Comparison of ENCODE assay signal across 15 cellular contexts in the genomic region with DNA sequence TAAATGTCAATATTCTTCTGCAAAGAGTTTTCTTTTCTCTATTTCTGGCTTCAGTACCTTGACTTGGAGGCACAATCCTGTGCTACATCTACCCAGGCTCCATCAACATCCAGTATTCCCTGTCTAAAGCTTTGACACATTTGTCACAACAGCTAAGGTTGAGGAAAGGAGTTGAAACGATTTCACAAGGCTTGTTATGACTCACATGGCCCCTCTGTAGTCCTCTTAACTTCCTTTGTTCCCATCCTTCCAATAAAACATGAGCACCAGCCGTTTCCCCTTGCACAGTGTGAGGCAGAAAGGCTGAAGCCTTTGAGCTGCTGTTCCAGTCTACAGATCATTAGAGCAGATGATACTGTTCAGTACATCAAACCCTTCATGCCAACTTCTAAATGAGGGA.
DNase-seq lines count a peak whose midpoint lies in the region; ATAC-seq, FAIRE-seq and TF ChIP-seq lines count a peak whose summit lies in the region.
"Had no signal": no experiment of that assay in that cellular context is flagged by ENCODE, and none has a peak within 500 bp of the region (broad histone marks: within the 10 kb centered on the region; RNA-seq: fewer than 3 reads in every experiment).

No MANE protein-coding gene starts in this region.

- TF ChIP-seq EP300 in H1 (IDR thresholded peaks at IDR 0.05; ENCODE audit: borderline replicate concordance in 1 of 2, low read depth in 2 of 2, low read length in 2 of 2), result no peak

- H3K79me2 ChIP-seq in GM23338 (replicated peaks; ENCODE audit: insufficient read depth), result no peaks in the 10 kb centered on the region
- no peaks in the 10 kb centered on the region for H3K79me2 ChIP-seq in H1 (ENCODE audit: control insufficient read depth in 1 of 2, insufficient read depth in 2 of 2, low read length in 2 of 2)

- no peak overlapping the region for H3K18ac ChIP-seq in H1 (ENCODE audit: extremely low read depth, low read length)

- no peaks in the 10 kb centered on the region for H3K4me1 ChIP-seq in GM23338 (ENCODE audit: insufficient read depth)
- H3K4me1 ChIP-seq in H1 (replicated peaks in 1 of 4; ENCODE audit: control insufficient read depth in 3 of 4, insufficient read depth in 4 of 4, low read length in 3 of 4), result no peaks in the 10 kb centered on the region
- H3K4me1 ChIP-seq: stomach, uterus had no signal

- no peak overlapping the region for H2BK5ac ChIP-seq in H1 (ENCODE audit: low read depth, low read length)

- H2BK15ac ChIP-seq in H1 (ENCODE audit: low read length), result no peak overlapping the region

- no peak overlapping the region for H4K8ac ChIP-seq in H1 (ENCODE audit: extremely low read depth, insufficient read depth, low read length)

- no peak overlapping the region for H2BK20ac ChIP-seq in H1 (ENCODE audit: low read length)

- no peaks in the 10 kb centered on the region for H3K9me3 ChIP-seq in H1 (ENCODE audit: insufficient read depth in 2 of 2, low read depth in 1 of 2, low read length in 1 of 2)
- H3K9me3 ChIP-seq: stomach, uterus had no signal

- no peak overlapping the region for H3K56ac ChIP-seq in H1 (replicated peaks; ENCODE audit: insufficient read length, low read depth, low read length)

- DNase-seq in GM23338 (ENCODE audit: low spot score) (no peak), MV-4-11 (lab: John Stamatoyannopoulos, UW) (peak; percentile 79), H1 (ENCODE audit: low read depth in 1 of 2, low spot score in 2 of 2) (no peak), putamen (ENCODE audit: low spot score) (peak; percentile 60), GM03348 (ENCODE audit: low spot score) (no peak), SHP77 treated with DMSO at 0.1 percent for 48 hours (lab: John Stamatoyannopoulos, UW) (no peak), H54 (ENCODE audit: insufficient read length, low spot score) (no peak)
- DNase-seq: activated CD4-positive, alpha-beta T cell treated with anti-CD3 and anti-CD28 coated beads, Interleukin-2, amount 50 U/mL, for 1 hour; activated T-cell treated with anti-CD3 and anti-CD28 coated beads, Interleukin-2, amount 50 U/mL, for 4 hours; CD4-positive, CD25-positive, alpha-beta regulatory T cell; NCI-H2081; stomach; uterus had no signal

- no peak for TF ChIP-seq RAD21 in H1 (IDR thresholded peaks at IDR 0.05 in 1 of 2, conservative IDR thresholded peaks at IDR 0.05 in 1 of 2; ENCODE audit: low read depth in 2 of 2, low read length in 2 of 2)

- 81% methylated on average over 2 of the region's 2 CpGs; no CpG with 5 or more reads in 1 of the 2 experiments for WGBS in H1 (ENCODE audit: extremely low coverage in 1 of 2, insufficient coverage in 1 of 2, insufficient read length in 1 of 2, insufficient replicate concordance in 2 of 2, low coverage in 1 of 2, low lambda C conversion rate in 2 of 2, missing lambda C conversion rate in 1 of 2), 2 experiments

- H3K27ac Mint-ChIP-seq in GM23338, result no peak overlapping the region; the same call in 1 of the 2 replicates
- H3K27ac Mint-ChIP-seq: CD4-positive, CD25-positive, alpha-beta regulatory T cell had no signal

- no peak overlapping the region for H4K5ac ChIP-seq in H1 (ENCODE audit: insufficient read length, low read depth, low read length)

- TF ChIP-seq CTCF in GM23338 (conservative IDR thresholded peaks at IDR 0.05; ENCODE audit: low read depth in 2 of 2) (no peak), H1 (IDR thresholded peaks at IDR 0.05; ENCODE audit: control extremely low read depth in 1 of 3, insufficient read depth in 1 of 3, low read depth in 1 of 3, low read length in 3 of 3) (no peak)

- no peak for ATAC-seq in GM23338
- ATAC-seq: activated T-cell treated with anti-CD3 and anti-CD28 coated beads, Interleukin-2, amount 50 U/mL, for 4 hours had no signal

- H3K79me1 ChIP-seq in H1 (ENCODE audit: low read depth, low read length), result no peaks in the 10 kb centered on the region

- H3K9ac ChIP-seq in H1 (replicated peaks in 1 of 4; ENCODE audit: extremely low read depth in 1 of 4, low read depth in 3 of 4, low read length in 3 of 4), result no peak overlapping the region

- FAIRE-seq in H1 (lab: Jason Lieb, UNC) (no peak), H54 (lab: Jason Lieb, UNC) (no peak)
- FAIRE-seq: GM12892 had no signal

- TF ChIP-seq POLR2A in H1 (IDR thresholded peaks at IDR 0.05; ENCODE audit: control extremely low read depth in 1 of 2, low read depth in 2 of 2, low read length in 2 of 2) (no peak), H54 (IDR thresholded peaks at IDR 0.05; ENCODE audit: low read depth, low read length) (no peak)

- H3F3A ChIP-seq in GM23338 (replicated peaks; ENCODE audit: low read depth), result no peaks in the 10 kb centered on the region

- no peaks in the 10 kb centered on the region for H3K4me1 Mint-ChIP-seq in GM23338
- H3K4me1 Mint-ChIP-seq: CD4-positive, CD25-positive, alpha-beta regulatory T cell had no signal

- H3K36me3 Mint-ChIP-seq in GM23338 (ENCODE audit: low read depth), result no peaks in the 10 kb centered on the region
- H3K36me3 Mint-ChIP-seq: CD4-positive, CD25-positive, alpha-beta regulatory T cell had no signal

- no peak overlapping the region for H3K4me3 ChIP-seq in GM23338
- no peak overlapping the region for H3K4me3 ChIP-seq in H1 (ENCODE audit: extremely low read depth in 1 of 4, insufficient read depth in 2 of 4, low read depth in 3 of 4, low read length in 4 of 4)
- H3K4me3 ChIP-seq: stomach, uterus had no signal

- H3K27me3 ChIP-seq in GM23338 (ENCODE audit: insufficient read depth) (no peaks in the 10 kb centered on the region), H1 (replicated peaks in 1 of 4; ENCODE audit: control insufficient read depth in 3 of 4, extremely low read depth in 1 of 4, insufficient read depth in 3 of 4, low read length in 3 of 4) (no peaks in the 10 kb centered on the region)
- H3K27me3 ChIP-seq: stomach, uterus had no signal

- H3K36me3 ChIP-seq in GM23338 (ENCODE audit: insufficient read depth) (no peaks in the 10 kb centered on the region), H1 (ENCODE audit: control insufficient read depth in 2 of 4, insufficient read depth in 4 of 4, low read length in 3 of 4) (no peaks in the 10 kb centered on the region)
- H3K36me3 ChIP-seq: stomach, uterus had no signal

- H3K27ac ChIP-seq in GM23338 (ENCODE audit: low read depth), result no peak overlapping the region
- H3K27ac ChIP-seq in H1 (ENCODE audit: low read depth, low read length), result no peak overlapping the region
- H3K27ac ChIP-seq: epithelial cell of prostate, stomach, uterus had no signal

- H3K4ac ChIP-seq in H1 (replicated peaks; ENCODE audit: insufficient read length, low read depth, low read length), result no peak overlapping the region

- no peak overlapping the region for H3K23ac ChIP-seq in H1 (ENCODE audit: insufficient read length)

- no peaks in the 10 kb centered on the region for H3K9me2 ChIP-seq in GM23338 (ENCODE audit: insufficient read depth)

- POLR2A ChIA-PET in H1 (lab: Charles Lee; ENCODE audit: partially characterized antibody), result no interaction called here

- peak overlapping the region; percentile 50; the same call in 1 of the 2 replicates for H2AFZ ChIP-seq in GM23338
- 0 out of 2 replicates have a peak overlapping the region, but pooled peaks have one; percentile 67 for H2AFZ ChIP-seq in H1 (ENCODE audit: low read length)

- H4K20me1 ChIP-seq in GM23338 (replicated peaks; ENCODE audit: insufficient read depth) (no peaks in the 10 kb centered on the region), H1 (replicated peaks in 1 of 2; ENCODE audit: control insufficient read depth in 1 of 2, insufficient read depth in 2 of 2, low read length in 2 of 2) (no peaks in the 10 kb centered on the region)

- H3K14ac ChIP-seq in H1 (ENCODE audit: insufficient read length), result no peak overlapping the region

- H3K23me2 ChIP-seq in H1 (ENCODE audit: low read depth, low read length), result no peaks in the 10 kb centered on the region

- H3K4me2 ChIP-seq in GM23338, result no peak overlapping the region
- H3K4me2 ChIP-seq in H1 (ENCODE audit: insufficient read depth in 1 of 2, low read depth in 2 of 2, low read length in 2 of 2), result no peak overlapping the region

- H2AK5ac ChIP-seq in H1 (ENCODE audit: low read depth, low read length), result no peak overlapping the region

- H3K9me3 Mint-ChIP-seq in GM23338, result no peaks in the 10 kb centered on the region
- H3K9me3 Mint-ChIP-seq: activated T-cell treated with anti-CD3 and anti-CD28 coated beads, Interleukin-2, amount 50 U/mL, for 4 hours had no signal

- CTCF ChIA-PET in H1 (lab: Charles Lee; ENCODE audit: partially characterized antibody), result interaction anchor here (1.2 kb wide), 2 partner anchors 10 to 22 kb away, joined by 3 read pairs; no protein-coding TSS in a partner anchor

- H2BK12ac ChIP-seq in H1 (ENCODE audit: low read depth, low read length), result no peak overlapping the region

- H3K27me3 Mint-ChIP-seq in GM23338 (ENCODE audit: insufficient read depth, low read depth, poor library complexity), result peaks cover 3% of the 10 kb centered on the region

- no peak overlapping the region for H2BK120ac ChIP-seq in H1 (replicated peaks; ENCODE audit: low read depth, low read length)

- H3K4me3 Mint-ChIP-seq in GM23338, result no peak overlapping the region
- H3K4me3 Mint-ChIP-seq: activated T-cell treated with anti-CD3 and anti-CD28 coated beads, Interleukin-2, amount 50 U/mL, for 4 hours; CD4-positive, CD25-positive, alpha-beta regulatory T cell had no signal

- H4K91ac ChIP-seq in H1 (replicated peaks; ENCODE audit: insufficient read length, low read length), result no peak overlapping the region

TF ChIP-seq in GM23338, 12 proteins besides CTCF, POLR2A, EP300 and RAD21 (continues in another document):
- TF ChIP-seq, protein P1, sequence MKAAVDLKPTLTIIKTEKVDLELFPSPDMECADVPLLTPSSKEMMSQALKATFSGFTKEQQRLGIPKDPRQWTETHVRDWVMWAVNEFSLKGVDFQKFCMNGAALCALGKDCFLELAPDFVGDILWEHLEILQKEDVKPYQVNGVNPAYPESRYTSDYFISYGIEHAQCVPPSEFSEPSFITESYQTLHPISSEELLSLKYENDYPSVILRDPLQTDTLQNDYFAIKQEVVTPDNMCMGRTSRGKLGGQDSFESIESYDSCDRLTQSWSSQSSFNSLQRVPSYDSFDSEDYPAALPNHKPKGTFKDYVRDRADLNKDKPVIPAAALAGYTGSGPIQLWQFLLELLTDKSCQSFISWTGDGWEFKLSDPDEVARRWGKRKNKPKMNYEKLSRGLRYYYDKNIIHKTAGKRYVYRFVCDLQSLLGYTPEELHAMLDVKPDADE (IDR thresholded peaks at IDR 0.05), result no peak
- TF ChIP-seq ZNF114 (CRISPR knock-in tag; IDR thresholded peaks at IDR 0.05), result no peak

TF ChIP-seq in H1, 55 proteins besides CTCF, POLR2A, EP300 and RAD21 (continues in another document):
- TF ChIP-seq RNF2 (IDR thresholded peaks at IDR 0.05; ENCODE audit: borderline replicate concordance, low read depth, low read length, missing control alignments, poor library complexity, severe bottlenecking), result no peak
- TF ChIP-seq TAF1 (IDR thresholded peaks at IDR 0.05; ENCODE audit: low read depth, low read length), result no peak
- no peak for TF ChIP-seq CBX8 (IDR thresholded peaks at IDR 0.05; ENCODE audit: borderline replicate concordance, low read depth, low read length)
- TF ChIP-seq, protein P2, sequence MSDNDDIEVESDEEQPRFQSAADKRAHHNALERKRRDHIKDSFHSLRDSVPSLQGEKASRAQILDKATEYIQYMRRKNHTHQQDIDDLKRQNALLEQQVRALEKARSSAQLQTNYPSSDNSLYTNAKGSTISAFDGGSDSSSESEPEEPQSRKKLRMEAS (IDR thresholded peaks at IDR 0.05), result no peak
- TF ChIP-seq KDM1A (IDR thresholded peaks at IDR 0.05; ENCODE audit: borderline replicate concordance, low read length), result no peak

Comparison
In these comparisons a context has a peak if more than half of its experiments do, and no peak if none do; other contexts are left out.
1. DNase-seq: peak in MV-4-11 (single experiment) and putamen (single experiment); none in GM23338 (single experiment), H1 (0 of 2), GM03348 (single experiment), SHP77 treated with DMSO at 0.1 percent for 48 hours (single experiment) and H54 (single experiment).